Comparison of ENCODE assay signal across 8 cellular contexts in genomic region chr15:76147906-76148553, GRCh38.
DNase-seq lines count a peak whose midpoint lies in the region; ATAC-seq, FAIRE-seq and TF ChIP-seq lines count a peak whose summit lies in the region.

No MANE protein-coding gene starts in this region.

- no peaks in the 10 kb centered on the region for H3K9me3 ChIP-seq in pancreas
- no peaks in the 10 kb centered on the region for H3K9me3 ChIP-seq in upper lobe of right lung

- H3K4me3 Mint-ChIP-seq in activated T-cell treated with anti-CD3 and anti-CD28 coated beads, Interleukin-2, amount 50 U/mL, for 4 hours = no peak overlapping the region

- no peaks in the 10 kb centered on the region for H3K9me3 Mint-ChIP-seq in activated T-cell treated with anti-CD3 and anti-CD28 coated beads, Interleukin-2, amount 50 U/mL, for 4 hours

- TF ChIP-seq CTCF in fibroblast of the aortic adventitia (IDR thresholded peaks at IDR 0.05; ENCODE audit: insufficient read depth, low read length) (peak; percentile 99), pancreas (IDR thresholded peaks at IDR 0.05) (peak; percentile 82 to 95 (median 94)), upper lobe of right lung (IDR thresholded peaks at IDR 0.05) (peak; percentile 95)

- no peak for FAIRE-seq in pancreas (lab: Jason Lieb, UNC)

- peaks cover 33% of the 10 kb centered on the region for H3K27me3 Mint-ChIP-seq in activated T-cell treated with anti-CD3 and anti-CD28 coated beads, Interleukin-2, amount 50 U/mL, for 4 hours (ENCODE audit: low read depth)

- WGBS in pancreas, 2 donors = 15 to 18% methylated on average over 21 of the region's 21 CpGs

- no peak overlapping the region for H3K27ac ChIP-seq in pancreas
- no peak overlapping the region for H3K27ac ChIP-seq in upper lobe of right lung

- DNase-seq in AG08396 (ENCODE audit: low spot score) = peak; percentile 66
- peak; percentile 19 for DNase-seq in NOMO-1 treated with DMSO at 0.1 percent for 48 hours (lab: John Stamatoyannopoulos, UW; ENCODE audit: unreplicated experiment)
- DNase-seq in activated T-cell treated with anti-CD3 and anti-CD28 coated beads, Interleukin-2, amount 50 U/mL, for 4 hours = peak; percentile 56
- DNase-seq in fibroblast of the aortic adventitia (ENCODE audit: low read depth) = no peak
- DNase-seq in pancreas = peak in 4 of 6 donors; percentile 46 to 93 (median 74)
- DNase-seq in upper lobe of right lung = peak; percentile 76

- intact Hi-C loops in pancreas (cut with DNase I) (loop anchor here in 1 of 3 donors (10.0 kb wide), 1 partner anchor 333 kb away; no protein-coding TSS in a partner anchor), upper lobe of right lung (cut with DNase I) (no loop called here)

- H3K27me3 ChIP-seq in pancreas (no peaks in the 10 kb centered on the region), upper lobe of right lung (no peaks in the 10 kb centered on the region)

- H3K36me3 Mint-ChIP-seq in activated T-cell treated with anti-CD3 and anti-CD28 coated beads, Interleukin-2, amount 50 U/mL, for 4 hours (ENCODE audit: insufficient read depth) = no peaks in the 10 kb centered on the region

- ATAC-seq in GM18907 (IDR thresholded peaks at IDR 0.05; ENCODE audit: unreplicated experiment) (peak; percentile 34), pancreas (peak; percentile 51 to 74 (median 68)), upper lobe of right lung (peak; percentile 62), HG02763 (IDR thresholded peaks at IDR 0.05; ENCODE audit: unreplicated experiment) (no peak)
- ATAC-seq in activated T-cell treated with anti-CD3 and anti-CD28 coated beads, Interleukin-2, amount 50 U/mL, for 4 hours = peak; percentile 42 to 55

- no peak overlapping the region for H3K4me3 ChIP-seq in fibroblast of the aortic adventitia (ENCODE audit: low read depth, low read length)
- no peak overlapping the region for H3K4me3 ChIP-seq in pancreas
- no peak overlapping the region for H3K4me3 ChIP-seq in upper lobe of right lung

- H3K4me1 ChIP-seq in pancreas (peaks cover 11 to 15% (median 12%) of the 10 kb centered on the region in 3 donors), upper lobe of right lung (peaks cover 9% of the 10 kb centered on the region)

- H3K36me3 ChIP-seq in pancreas (no peaks in the 10 kb centered on the region), upper lobe of right lung (no peaks in the 10 kb centered on the region)

- H3K4me1 Mint-ChIP-seq in activated T-cell treated with anti-CD3 and anti-CD28 coated beads, Interleukin-2, amount 50 U/mL, for 4 hours (ENCODE audit: low read depth) = peaks cover 15% of the 10 kb centered on the region
